In the genomic region with DNA sequence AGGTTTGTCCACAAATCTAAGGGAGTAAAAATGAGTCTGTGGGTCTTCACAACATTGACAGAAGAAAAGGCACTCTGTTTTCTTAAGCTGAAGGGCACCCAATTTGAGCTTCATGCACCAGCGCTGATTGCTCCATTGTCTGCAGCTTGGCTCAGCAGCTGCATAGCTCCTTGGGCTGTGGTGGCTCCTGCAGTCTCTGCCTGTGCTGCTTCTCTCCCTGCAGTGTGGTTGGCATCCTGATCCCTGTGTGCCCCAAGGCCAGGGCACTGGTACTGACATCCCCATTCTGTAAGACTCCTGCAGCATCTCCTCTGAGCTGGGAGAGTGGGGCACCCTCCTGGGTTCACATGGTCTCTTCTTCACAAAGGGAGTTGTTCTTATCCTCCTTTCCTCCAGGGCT, we compare ENCODE assay signal across 20 cellular contexts.
DNase-seq lines count a peak whose midpoint lies in the region; ATAC-seq and TF ChIP-seq lines count a peak whose summit lies in the region.
"Had no signal": no experiment of that assay in that cellular context is flagged by ENCODE, and none has a peak within 500 bp of the region (broad histone marks: within the 10 kb centered on the region; RNA-seq: fewer than 3 reads in every experiment).

No MANE protein-coding gene starts in this region.

- peaks cover 98% of the 10 kb centered on the region for H3K27me3 Mint-ChIP-seq in endodermal cell (ENCODE audit: insufficient read depth)
- H3K27me3 Mint-ChIP-seq in activated CD8-positive, alpha-beta memory T cell treated with anti-CD3 and anti-CD28 coated beads, Interleukin-2, amount 10 ng/mL, durations not matched to agents 7 days and 5 days, result no peaks in the 10 kb centered on the region

- no peak overlapping the region for H3K4me3 ChIP-seq in HUES6 (ENCODE audit: low read depth, low read length)
- no peak overlapping the region for H3K4me3 ChIP-seq in endodermal cell (ENCODE audit: low read length)
- no peak overlapping the region for H3K4me3 ChIP-seq in thyroid gland (replicated peaks in 1 of 3)
- H3K4me3 ChIP-seq: A549 had no signal

- no peak overlapping the region for H3K27ac Mint-ChIP-seq in endodermal cell
- no peak overlapping the region for H3K27ac Mint-ChIP-seq in activated CD8-positive, alpha-beta memory T cell treated with anti-CD3 and anti-CD28 coated beads, Interleukin-2, amount 10 ng/mL, durations not matched to agents 7 days and 5 days
- H3K27ac Mint-ChIP-seq: CD4-positive, CD25-positive, alpha-beta regulatory T cell; IgD-negative memory B cell had no signal

- no peaks in the 10 kb centered on the region for H3K9me3 ChIP-seq in HUES6 (ENCODE audit: control insufficient read depth, insufficient read depth, low read depth, low read length)
- H3K9me3 ChIP-seq in endodermal cell (ENCODE audit: control insufficient read depth, low read length), result peaks cover 16% of the 10 kb centered on the region
- H3K9me3 ChIP-seq in thyroid gland, result no peaks in the 10 kb centered on the region
- H3K9me3 ChIP-seq: A549 had no signal

- peaks cover 1% of the 10 kb centered on the region for H3K9me3 Mint-ChIP-seq in endodermal cell
- no peaks in the 10 kb centered on the region for H3K9me3 Mint-ChIP-seq in activated CD8-positive, alpha-beta memory T cell treated with anti-CD3 and anti-CD28 coated beads, Interleukin-2, amount 10 ng/mL, durations not matched to agents 7 days and 5 days (ENCODE audit: low read depth)
- H3K9me3 Mint-ChIP-seq: IgD-negative memory B cell had no signal

- CTCF ChIA-PET in activated CD8-positive, alpha-beta memory T cell treated with anti-CD3 and anti-CD28 coated beads, Interleukin-2, amount 10 ng/mL, durations not matched to agents 7 days and 5 days (lab: Charles Lee), result no interaction called here

- no peak overlapping the region for H3K4me3 Mint-ChIP-seq in endodermal cell
- no peak overlapping the region for H3K4me3 Mint-ChIP-seq in activated CD8-positive, alpha-beta memory T cell treated with anti-CD3 and anti-CD28 coated beads, Interleukin-2, amount 10 ng/mL, durations not matched to agents 7 days and 5 days
- H3K4me3 Mint-ChIP-seq: CD4-positive, CD25-positive, alpha-beta regulatory T cell; IgD-negative memory B cell had no signal

- intact Hi-C loops in thyroid gland (cut with DNase I), result no loop called here

- no peak for ATAC-seq in activated CD8-positive, alpha-beta memory T cell treated with anti-CD3 and anti-CD28 coated beads, Interleukin-2, amount 10 ng/mL, durations not matched to agents 7 days and 5 days
- ATAC-seq: A549, SK-N-SH treated with all-trans-retinoic acid at 6 μM for 48 hours had no signal

- peak overlapping the region; percentile 38 for H3K9ac ChIP-seq in HUES6 (ENCODE audit: low read length)
- H3K9ac ChIP-seq in endodermal cell (ENCODE audit: extremely low read depth, low read length, poor library complexity, severe bottlenecking), result no peak overlapping the region

- peaks cover 25% of the 10 kb centered on the region for H3K4me1 Mint-ChIP-seq in endodermal cell
- H3K4me1 Mint-ChIP-seq in activated CD8-positive, alpha-beta memory T cell treated with anti-CD3 and anti-CD28 coated beads, Interleukin-2, amount 10 ng/mL, durations not matched to agents 7 days and 5 days, result no peaks in the 10 kb centered on the region
- H3K4me1 Mint-ChIP-seq: CD4-positive, CD25-positive, alpha-beta regulatory T cell; IgD-negative memory B cell had no signal

- DNase-seq in NCI-H748 (lab: John Stamatoyannopoulos, UW; ENCODE audit: unreplicated experiment) (peak; percentile 15), NCI-H748 treated with DMSO at 0.1 percent for 48 hours (lab: John Stamatoyannopoulos, UW) (no peak), endodermal cell (peak; percentile 60), renal cortical epithelial cell (ENCODE audit: low read depth) (peak; percentile 13), thyroid gland (no peak)
- no peak for DNase-seq in activated CD4-positive, alpha-beta T cell treated with anti-CD3 and anti-CD28 coated beads for 4 hours
- no peak for DNase-seq in activated CD8-positive, alpha-beta memory T cell treated with anti-CD3 and anti-CD28 coated beads, Interleukin-2, amount 10 ng/mL, durations not matched to agents 7 days and 5 days
- DNase-seq: CD4-positive, CD25-positive, alpha-beta regulatory T cell; DMS79 treated with DMSO at 0.1 percent for 48 hours; HCEC 1CT; NCI-H187 treated with DMSO at 0.1 percent for 48 hours; NCI-H2107; NCI-H446; NCI-H526; NK-92 treated with Interleukin-12 subunit alpha and Interleukin-12 subunit beta, amount 100 ng/mL, for 24 hours; SIG-M5 had no signal

- H3K36me3 ChIP-seq in HUES6 (ENCODE audit: control insufficient read depth, insufficient read depth, low read length), result no peaks in the 10 kb centered on the region
- no peaks in the 10 kb centered on the region for H3K36me3 ChIP-seq in endodermal cell (ENCODE audit: control insufficient read depth, insufficient read depth, low read length)
- H3K36me3 ChIP-seq in thyroid gland, result no peaks in the 10 kb centered on the region

- H3K27ac ChIP-seq in HUES6 (ENCODE audit: low read depth, low read length) (no peak overlapping the region), endodermal cell (ENCODE audit: low read depth, low read length) (no peak overlapping the region), thyroid gland (no peak overlapping the region)
- H3K27ac ChIP-seq: A549 had no signal

- H3K27me3 ChIP-seq in HUES6 (ENCODE audit: control insufficient read depth, insufficient read depth, low read length), result no peaks in the 10 kb centered on the region
- H3K27me3 ChIP-seq in endodermal cell (ENCODE audit: control insufficient read depth, insufficient read depth, low read length, poor library complexity, severe bottlenecking), result peaks cover 95% of the 10 kb centered on the region
- no peaks in the 10 kb centered on the region for H3K27me3 ChIP-seq in thyroid gland

- WGBS in endodermal cell (ENCODE audit: insufficient coverage in 1 of 2, insufficient read length in 1 of 2), 2 experiments, result 89 to 90% methylated on average over 1 of the region's 1 CpG
- 0 to 60% methylated on average over 1 of the region's 1 CpG for WGBS in thyroid gland, 2 donors

- H3K36me3 Mint-ChIP-seq in endodermal cell (ENCODE audit: low read depth), result no peaks in the 10 kb centered on the region
- no peaks in the 10 kb centered on the region for H3K36me3 Mint-ChIP-seq in activated CD8-positive, alpha-beta memory T cell treated with anti-CD3 and anti-CD28 coated beads, Interleukin-2, amount 10 ng/mL, durations not matched to agents 7 days and 5 days
- H3K36me3 Mint-ChIP-seq: CD4-positive, CD25-positive, alpha-beta regulatory T cell had no signal

- peaks cover 3% of the 10 kb centered on the region; the same call in 1 of the 2 replicates for H3K4me1 ChIP-seq in HUES6 (ENCODE audit: control insufficient read depth, insufficient read depth, low read length)
- peaks cover 9% of the 10 kb centered on the region for H3K4me1 ChIP-seq in endodermal cell (ENCODE audit: control insufficient read depth, insufficient read depth, low read length)
- no peaks in the 10 kb centered on the region for H3K4me1 ChIP-seq in thyroid gland
- H3K4me1 ChIP-seq: A549 had no signal

- TF ChIP-seq CTCF in endodermal cell (conservative IDR thresholded peaks at IDR 0.05) (no peak), thyroid gland (IDR thresholded peaks at IDR 0.05) (no peak)

- no peak for TF ChIP-seq POLR2A in thyroid gland (IDR thresholded peaks at IDR 0.05)

Comparison
In these comparisons a context has a peak if more than half of its experiments do, and no peak if none do; other contexts are left out.
1. DNase-seq: peak in NCI-H748 (single experiment), endodermal cell (single experiment) and renal cortical epithelial cell (single experiment); none in NCI-H748 treated with DMSO at 0.1 percent for 48 hours (single experiment), thyroid gland (0 of 2), activated CD4-positive, alpha-beta T cell treated with anti-CD3 and anti-CD28 coated beads for 4 hours (0 of 2) and activated CD8-positive, alpha-beta memory T cell treated with anti-CD3 and anti-CD28 coated beads, Interleukin-2, amount 10 ng/mL, durations not matched to agents 7 days and 5 days (single experiment).